1 cellular context compared by ENCODE assay signal in genomic region chr18:28081516-28081915, GRCh38.
TF ChIP-seq lines count a peak whose summit lies in the region.

No MANE protein-coding gene starts in this region.

TF ChIP-seq in K562, 482 proteins besides CTCF, POLR2A, EP300 and RAD21 (continued from another document):
- TF ChIP-seq PCBP1 (IDR thresholded peaks at IDR 0.05; ENCODE audit: low read depth, low read length, poor library complexity, severe bottlenecking) (no peak), ZNF316 (IDR thresholded peaks at IDR 0.05) (peak; percentile 55; the same call in 1 of the 2 replicates), NFIC (IDR thresholded peaks at IDR 0.05) (no peak), FOXK1 (CRISPR knock-in tag; IDR thresholded peaks at IDR 0.05; ENCODE audit: borderline replicate concordance) (no peak), KDM1A (IDR thresholded peaks at IDR 0.05) (no peak), ARID4B (CRISPR knock-in tag; IDR thresholded peaks at IDR 0.05) (no peak), ASH1L (IDR thresholded peaks at IDR 0.05; ENCODE audit: borderline replicate concordance, low read depth, partially characterized antibody) (no peak), ZNF717 (CRISPR knock-in tag; IDR thresholded peaks at IDR 0.05) (no peak), AFF4 (CRISPR knock-in tag; IDR thresholded peaks at IDR 0.05) (no peak), NCOA4 (IDR thresholded peaks at IDR 0.05; ENCODE audit: partially characterized antibody) (no peak)
